ENCODE assay signal across 1 cellular context in the genomic region with DNA sequence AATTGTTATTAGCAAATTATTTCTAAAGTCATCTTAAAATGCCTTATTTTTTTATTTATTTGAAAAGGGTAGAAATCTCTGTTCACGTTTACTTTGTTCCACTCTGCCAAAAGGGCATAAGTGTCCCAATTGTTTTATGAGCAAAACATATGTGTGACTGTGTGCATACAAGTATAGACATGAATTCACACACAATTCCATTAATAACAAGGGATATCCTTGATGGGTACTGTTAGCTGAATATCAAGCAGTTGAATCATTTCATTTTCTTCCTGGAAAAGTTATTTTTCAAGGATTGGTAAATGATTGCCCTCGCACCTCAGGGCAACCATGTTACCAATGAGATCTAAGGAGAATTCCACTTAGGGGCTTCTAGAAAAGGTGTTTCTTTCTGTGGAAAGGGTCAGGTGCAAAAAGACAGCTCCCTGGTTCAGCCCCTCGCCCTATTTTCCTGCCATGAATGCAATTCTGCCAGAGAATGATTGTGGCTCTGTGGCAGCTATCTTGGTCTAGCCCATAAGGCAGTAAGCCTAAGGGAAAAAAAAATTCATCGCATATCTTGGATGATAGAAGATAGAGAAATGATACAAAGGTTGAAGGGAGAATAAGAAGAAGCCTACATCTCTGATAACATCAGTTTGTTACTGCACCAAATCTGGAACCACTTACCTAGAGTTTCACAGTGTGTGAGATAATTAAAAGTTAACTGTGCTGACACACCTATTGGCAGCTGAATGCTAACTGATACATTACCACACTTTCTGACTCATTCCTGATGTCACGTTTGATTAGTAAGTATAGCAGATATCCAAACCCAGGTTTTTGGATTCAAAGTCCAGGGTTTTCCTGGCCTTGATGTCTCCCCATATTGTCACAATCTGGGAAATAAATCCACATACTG.
TF ChIP-seq lines count a peak whose summit lies in the region.

No MANE protein-coding gene starts in this region.

TF ChIP-seq in IMR-90, 13 proteins besides CTCF, POLR2A, EP300 and RAD21:
- TF ChIP-seq CEBPB (IDR thresholded peaks at IDR 0.05; ENCODE audit: low read depth, low read length): 0 out of 2 replicates have a peak, but pooled peaks have one; percentile 2
- no peak for TF ChIP-seq FOS (IDR thresholded peaks at IDR 0.05; ENCODE audit: low read depth, low read length)
TF ChIP-seq in IMR-90: peak in this region for 1.
